In genomic region chr12:46266869-46267617, GRCh38 we compare ENCODE assay signal across 8 cellular contexts. TPM values are rescaled to one million over a fixed set of nuclear protein-coding genes. Genes with fewer than 3 reads are reported as not detected.
DNase-seq lines count a peak whose midpoint lies in the region; ATAC-seq and TF ChIP-seq lines count a peak whose summit lies in the region.

No MANE protein-coding gene starts in this region.

- H3K36me3 ChIP-seq in KMS-11 (ENCODE audit: insufficient read depth) = no peaks in the 10 kb centered on the region
- no peaks in the 10 kb centered on the region for H3K36me3 ChIP-seq in body of pancreas (replicated peaks in 1 of 2; ENCODE audit: insufficient read depth in 1 of 2, low read depth in 2 of 2)
- H3K36me3 ChIP-seq in iPS-20b (ENCODE audit: insufficient read depth, low read depth, low read length) = peaks cover 6% of the 10 kb centered on the region; the same call in 1 of the 2 replicates
- no peaks in the 10 kb centered on the region for H3K36me3 ChIP-seq in skeletal muscle satellite cell (ENCODE audit: insufficient read depth, low read length)

- H3K9ac ChIP-seq in KMS-11 = peak overlapping the region; percentile 98
- peak overlapping the region; percentile 99 for H3K9ac ChIP-seq in iPS-20b (ENCODE audit: low read depth, low read length)
- H3K9ac ChIP-seq in skeletal muscle satellite cell (ENCODE audit: low read depth, low read length) = peak overlapping the region; percentile 95

- TF ChIP-seq CTCF in KMS-11 (conservative IDR thresholded peaks at IDR 0.05; ENCODE audit: low read depth, low read length) = no peak
- TF ChIP-seq CTCF in body of pancreas (IDR thresholded peaks at IDR 0.05) = no peak

- peaks cover 47% of the 10 kb centered on the region for H3K4me1 ChIP-seq in KMS-11 (ENCODE audit: low read depth, poor library complexity, severe bottlenecking)
- H3K4me1 ChIP-seq in body of pancreas = peaks cover 42% of the 10 kb centered on the region
- H3K4me1 ChIP-seq in iPS-20b (ENCODE audit: insufficient read depth, low read length) = peaks cover 46% of the 10 kb centered on the region
- peaks cover 36% of the 10 kb centered on the region for H3K4me1 ChIP-seq in skeletal muscle satellite cell (ENCODE audit: control insufficient read depth, insufficient read depth, low read length)

- no peaks in the 10 kb centered on the region for H3K27me3 ChIP-seq in KMS-11 (ENCODE audit: insufficient read depth, low read depth)
- no peaks in the 10 kb centered on the region for H3K27me3 ChIP-seq in body of pancreas
- H3K27me3 ChIP-seq in iPS-20b (ENCODE audit: insufficient read depth, low read length) = no peaks in the 10 kb centered on the region
- H3K27me3 ChIP-seq in skeletal muscle satellite cell (ENCODE audit: control insufficient read depth, insufficient read depth, low read length) = no peaks in the 10 kb centered on the region

- H3K27ac ChIP-seq in KMS-11 = peak overlapping the region; percentile 92
- H3K27ac ChIP-seq in body of pancreas = peak overlapping the region; percentile 86 to 93 (median 90)
- H3K27ac ChIP-seq in iPS-20b (ENCODE audit: low read length) = peak overlapping the region; percentile 96

- H4K20me1 ChIP-seq in KMS-11 (ENCODE audit: insufficient read depth) = peaks cover 38% of the 10 kb centered on the region

- ATAC-seq in body of pancreas = peak; percentile 35
- no peak for ATAC-seq in GM18907 (IDR thresholded peaks at IDR 0.05; ENCODE audit: unreplicated experiment)

- H3K9me3 ChIP-seq in body of pancreas = no peaks in the 10 kb centered on the region
- H3K9me3 ChIP-seq in iPS-20b (ENCODE audit: insufficient read depth, low read depth, low read length) = no peaks in the 10 kb centered on the region
- H3K9me3 ChIP-seq in skeletal muscle satellite cell (replicated peaks; ENCODE audit: low read length) = no peaks in the 10 kb centered on the region

- H3K4me2 ChIP-seq in KMS-11 (peak overlapping the region; percentile 79), skeletal muscle satellite cell (ENCODE audit: low read length) (peak overlapping the region; percentile 85)

- peak in 2 of 3 donors; percentile 55 to 58 for TF ChIP-seq POLR2A in body of pancreas (IDR thresholded peaks at IDR 0.05)

- peaks cover 28% of the 10 kb centered on the region for H3K4me1 Mint-ChIP-seq in T-helper 2 cell treated with Interferon-gamma antibody and Interleukin-4, amounts not matched to agents 5 μg/mL and 100 μg/mL, for 36 hours (ENCODE audit: low read depth)

- peak; percentile 49 for DNase-seq in COR-L47 (lab: John Stamatoyannopoulos, UW)
- DNase-seq in T-helper 2 cell treated with Interferon-gamma antibody and Interleukin-4, amounts not matched to agents 5 μg/mL and 100 μg/mL, for 36 hours (ENCODE audit: low spot score) = peak; percentile 57
- peak; percentile 66 to 71 (median 68) for DNase-seq in body of pancreas
- DNase-seq in DMS114 treated with DMSO at 0.1 percent for 48 hours (lab: John Stamatoyannopoulos, UW; ENCODE audit: unreplicated experiment) = no peak

- intact Hi-C loops in body of pancreas (cut with DNase I) = no loop called here

- H2AFZ ChIP-seq in KMS-11 (ENCODE audit: low read depth) = peak overlapping the region; percentile 86; the same call in 1 of the 2 replicates

- H3K79me2 ChIP-seq in KMS-11 (ENCODE audit: insufficient read depth, low read depth) = peaks cover 65% of the 10 kb centered on the region

- WGBS in body of pancreas, 2 donors = 2 to 3% methylated on average over 20 to 34 of the region's 34 CpGs

- no peak overlapping the region for H3K4me3 Mint-ChIP-seq in T-helper 2 cell treated with Interferon-gamma antibody and Interleukin-4, amounts not matched to agents 5 μg/mL and 100 μg/mL, for 36 hours

- H3K27me3 Mint-ChIP-seq in T-helper 2 cell treated with Interferon-gamma antibody and Interleukin-4, amounts not matched to agents 5 μg/mL and 100 μg/mL, for 36 hours (ENCODE audit: low read depth) = no peaks in the 10 kb centered on the region

- H3K4me3 ChIP-seq in KMS-11 (IDR thresholded peaks at IDR 0.05; ENCODE audit: insufficient read depth, low read depth, low read length) (no peak overlapping the region), body of pancreas (peak overlapping the region in 1 of 2 donors; percentile 44), iPS-20b (ENCODE audit: low read length) (peak overlapping the region; percentile 93), skeletal muscle satellite cell (ENCODE audit: low read length) (peak overlapping the region; percentile 95)

- no peak overlapping the region for H3K27ac Mint-ChIP-seq in T-helper 2 cell treated with Interferon-gamma antibody and Interleukin-4, amounts not matched to agents 5 μg/mL and 100 μg/mL, for 36 hours

- H3K36me3 Mint-ChIP-seq in T-helper 2 cell treated with Interferon-gamma antibody and Interleukin-4, amounts not matched to agents 5 μg/mL and 100 μg/mL, for 36 hours (ENCODE audit: low read depth) = peaks cover 15% of the 10 kb centered on the region

- H3K9me3 Mint-ChIP-seq in T-helper 2 cell treated with Interferon-gamma antibody and Interleukin-4, amounts not matched to agents 5 μg/mL and 100 μg/mL, for 36 hours = no peaks in the 10 kb centered on the region

RNA-seq across cellular contexts. Expression of gene SLC38A1, which starts 1.8 kb away (rescaled TPM):
- total RNA-seq in body of pancreas = 10 to 100 TPM; 18.5 to 38.4 TPM
- total RNA-seq in skeletal muscle satellite cell (2012; rRNA removed) = 30.6 and 65.1 TPM in 2 replicates
